In the genomic region with DNA sequence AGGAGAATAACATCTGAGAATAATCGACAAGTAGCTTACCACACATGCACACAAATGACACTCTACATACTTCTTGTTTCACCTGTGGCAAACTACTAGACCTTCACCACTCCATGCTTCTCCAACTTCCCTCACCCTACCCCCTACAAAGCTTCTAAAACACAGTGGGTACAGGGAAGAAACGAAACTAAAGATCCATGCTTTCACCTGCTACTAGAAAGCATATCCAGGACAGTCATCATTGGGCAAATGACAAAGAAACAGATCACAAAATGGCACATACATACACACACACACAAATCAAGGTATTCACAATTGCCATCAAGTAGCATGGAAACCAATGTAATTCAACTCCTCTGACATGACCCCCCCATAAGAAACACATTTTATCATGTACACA, we compare ENCODE assay signal across 1 cellular context.
TF ChIP-seq lines count a peak whose summit lies in the region.

No MANE protein-coding gene starts in this region.

TF ChIP-seq in H1, 55 proteins besides CTCF, POLR2A, EP300 and RAD21:
- no peak for TF ChIP-seq TBP (IDR thresholded peaks at IDR 0.05; ENCODE audit: low read depth, low read length)
- no peak for TF ChIP-seq JUN (IDR thresholded peaks at IDR 0.05; ENCODE audit: low read depth, low read length)
- TF ChIP-seq, protein P1, sequence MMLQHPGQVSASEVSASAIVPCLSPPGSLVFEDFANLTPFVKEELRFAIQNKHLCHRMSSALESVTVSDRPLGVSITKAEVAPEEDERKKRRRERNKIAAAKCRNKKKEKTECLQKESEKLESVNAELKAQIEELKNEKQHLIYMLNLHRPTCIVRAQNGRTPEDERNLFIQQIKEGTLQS (IDR thresholded peaks at IDR 0.05; ENCODE audit: insufficient read depth, low read depth, low read length) = no peak
- TF ChIP-seq KDM4A (IDR thresholded peaks at IDR 0.05; ENCODE audit: low read depth, low read length, severe bottlenecking) = no peak
- TF ChIP-seq, protein P2, sequence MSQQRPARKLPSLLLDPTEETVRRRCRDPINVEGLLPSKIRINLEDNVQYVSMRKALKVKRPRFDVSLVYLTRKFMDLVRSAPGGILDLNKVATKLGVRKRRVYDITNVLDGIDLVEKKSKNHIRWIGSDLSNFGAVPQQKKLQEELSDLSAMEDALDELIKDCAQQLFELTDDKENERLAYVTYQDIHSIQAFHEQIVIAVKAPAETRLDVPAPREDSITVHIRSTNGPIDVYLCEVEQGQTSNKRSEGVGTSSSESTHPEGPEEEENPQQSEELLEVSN (IDR thresholded peaks at IDR 0.05) = no peak
- TF ChIP-seq TEAD4 (IDR thresholded peaks at IDR 0.05; ENCODE audit: low read depth, low read length) = no peak
- TF ChIP-seq SP4 (IDR thresholded peaks at IDR 0.05; ENCODE audit: low read length) = no peak
- no peak for TF ChIP-seq SIX5 (IDR thresholded peaks at IDR 0.05; ENCODE audit: low read depth, low read length)
- no peak for TF ChIP-seq SUZ12 (IDR thresholded peaks at IDR 0.05; ENCODE audit: low read length)
- TF ChIP-seq CBX8 (IDR thresholded peaks at IDR 0.05; ENCODE audit: borderline replicate concordance, low read depth, low read length) = no peak
- TF ChIP-seq, protein P3, sequence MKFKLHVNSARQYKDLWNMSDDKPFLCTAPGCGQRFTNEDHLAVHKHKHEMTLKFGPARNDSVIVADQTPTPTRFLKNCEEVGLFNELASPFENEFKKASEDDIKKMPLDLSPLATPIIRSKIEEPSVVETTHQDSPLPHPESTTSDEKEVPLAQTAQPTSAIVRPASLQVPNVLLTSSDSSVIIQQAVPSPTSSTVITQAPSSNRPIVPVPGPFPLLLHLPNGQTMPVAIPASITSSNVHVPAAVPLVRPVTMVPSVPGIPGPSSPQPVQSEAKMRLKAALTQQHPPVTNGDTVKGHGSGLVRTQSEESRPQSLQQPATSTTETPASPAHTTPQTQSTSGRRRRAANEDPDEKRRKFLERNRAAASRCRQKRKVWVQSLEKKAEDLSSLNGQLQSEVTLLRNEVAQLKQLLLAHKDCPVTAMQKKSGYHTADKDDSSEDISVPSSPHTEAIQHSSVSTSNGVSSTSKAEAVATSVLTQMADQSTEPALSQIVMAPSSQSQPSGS (IDR thresholded peaks at IDR 0.05; ENCODE audit: low read length) = no peak
- TF ChIP-seq CTBP2 (IDR thresholded peaks at IDR 0.05; ENCODE audit: borderline replicate concordance, insufficient read depth, insufficient read length, low read length) = no peak
- no peak for TF ChIP-seq SIN3A (conservative IDR thresholded peaks at IDR 0.05 in 1 of 2, IDR thresholded peaks at IDR 0.05 in 1 of 2; ENCODE audit: low read depth in 1 of 2, low read length in 2 of 2)
- no peak for TF ChIP-seq FOSL1 (IDR thresholded peaks at IDR 0.05; ENCODE audit: insufficient read depth, low read depth, low read length)
- TF ChIP-seq, protein P4, sequence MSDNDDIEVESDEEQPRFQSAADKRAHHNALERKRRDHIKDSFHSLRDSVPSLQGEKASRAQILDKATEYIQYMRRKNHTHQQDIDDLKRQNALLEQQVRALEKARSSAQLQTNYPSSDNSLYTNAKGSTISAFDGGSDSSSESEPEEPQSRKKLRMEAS (IDR thresholded peaks at IDR 0.05) = no peak
- no peak for TF ChIP-seq EZH2 (IDR thresholded peaks at IDR 0.05; ENCODE audit: low read depth, low read length, severe bottlenecking)
- TF ChIP-seq KDM1A (IDR thresholded peaks at IDR 0.05; ENCODE audit: borderline replicate concordance, low read length) = no peak
- TF ChIP-seq TCF12 (IDR thresholded peaks at IDR 0.05; ENCODE audit: low read depth, low read length) = no peak
- no peak for TF ChIP-seq SIRT6 (IDR thresholded peaks at IDR 0.05; ENCODE audit: low read length)
- TF ChIP-seq RNF2 (IDR thresholded peaks at IDR 0.05; ENCODE audit: borderline replicate concordance, low read depth, low read length, missing control alignments, poor library complexity, severe bottlenecking) = no peak
